Comparison of ENCODE assay signal across 13 cellular contexts in genomic region chr6:112883095-112883494, GRCh38.
"Had no signal": no experiment of that assay in that cellular context is flagged by ENCODE, and none has a peak within 500 bp of the region (broad histone marks: within the 10 kb centered on the region; RNA-seq: fewer than 3 reads in every experiment).

No MANE protein-coding gene starts in this region.

- H3K4me1 Mint-ChIP-seq: stimulated activated naive B cell treated with anti-CD40 and anti-IgM and Interleukin-4, amounts not matched to agents 10 μg/mL and 1 μg/mL and 100 μg/mL, for 72 hours had no signal

- H3K27ac Mint-ChIP-seq: activated naive CD8-positive, alpha-beta T cell; stimulated activated naive B cell treated with anti-CD40 and anti-IgM and Interleukin-4, amounts not matched to agents 10 μg/mL and 1 μg/mL and 100 μg/mL, for 72 hours had no signal

- H3K27me3 Mint-ChIP-seq: activated naive CD8-positive, alpha-beta T cell; stimulated activated naive B cell treated with anti-CD40 and anti-IgM and Interleukin-4, amounts not matched to agents 10 μg/mL and 1 μg/mL and 100 μg/mL, for 72 hours had no signal

- DNase-seq: activated CD4-positive, alpha-beta T cell treated with anti-CD3 and anti-CD28 coated beads, Interleukin-2, amount 50 U/mL, for 1 hour; activated CD8-positive, alpha-beta memory T cell treated with anti-CD3 and anti-CD28 coated beads for 24 hours; activated gamma-delta T cell treated with Interleukin-2 at 50 U/mL for 16 hours; amygdala; kidney glomerular epithelial cell; left ventricle myocardium superior; posterior cingulate gyrus; retina; stimulated activated naive B cell treated with anti-CD40 and anti-IgM and Interleukin-4, amounts not matched to agents 10 μg/mL and 1 μg/mL and 100 μg/mL, for 72 hours; T-helper 9 cell; thyroid gland had no signal

- H3K36me3 ChIP-seq: thyroid gland had no signal

- H3K27me3 ChIP-seq: thyroid gland had no signal

- H3K9me3 ChIP-seq: thyroid gland had no signal

- H3K27ac ChIP-seq: thyroid gland had no signal

- ATAC-seq: activated CD4-positive, CD25-positive, alpha-beta regulatory T cell treated with anti-CD3 and anti-CD28 coated beads, Interleukin-2, amount 50 U/mL, for 24 hours; left ventricle myocardium superior; stimulated activated naive B cell treated with anti-CD40 and anti-IgM and Interleukin-4, amounts not matched to agents 10 μg/mL and 1 μg/mL and 100 μg/mL, for 72 hours had no signal

- H3K4me3 Mint-ChIP-seq: activated naive CD8-positive, alpha-beta T cell; stimulated activated naive B cell treated with anti-CD40 and anti-IgM and Interleukin-4, amounts not matched to agents 10 μg/mL and 1 μg/mL and 100 μg/mL, for 72 hours had no signal

- H3K4me1 ChIP-seq: thyroid gland had no signal

- H3K36me3 Mint-ChIP-seq: activated naive CD8-positive, alpha-beta T cell; stimulated activated naive B cell treated with anti-CD40 and anti-IgM and Interleukin-4, amounts not matched to agents 10 μg/mL and 1 μg/mL and 100 μg/mL, for 72 hours had no signal

- H3K4me3 ChIP-seq: thyroid gland had no signal
